ENCODE assay signal across 10 cellular contexts in the genomic region with DNA sequence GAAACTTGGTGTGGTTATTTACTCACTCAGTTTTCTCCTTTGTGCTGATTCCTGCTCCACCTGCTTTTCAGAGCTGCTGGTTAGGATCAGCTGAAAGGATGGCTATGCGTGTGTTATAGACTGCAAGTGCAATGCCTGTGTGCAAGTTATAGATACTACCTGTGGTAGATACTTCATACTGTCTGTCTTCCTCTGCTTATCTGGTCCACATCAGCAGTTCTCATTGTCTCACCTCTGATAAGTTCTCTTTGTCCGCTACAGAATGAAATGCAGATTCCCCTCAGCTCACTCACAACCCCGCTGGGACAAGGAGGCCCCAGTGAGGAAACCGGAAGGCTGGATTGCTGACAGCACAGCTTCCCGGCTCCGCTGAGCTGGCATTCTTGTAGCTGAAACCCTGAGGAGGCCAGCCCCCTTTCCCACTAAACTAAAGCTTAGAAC. TPM values are rescaled to one million over a fixed set of nuclear protein-coding genes. Genes with fewer than 3 reads are reported as not detected.
DNase-seq lines count a peak whose midpoint lies in the region; ATAC-seq, FAIRE-seq and TF ChIP-seq lines count a peak whose summit lies in the region.
"Had no signal": no experiment of that assay in that cellular context is flagged by ENCODE, and none has a peak within 500 bp of the region (broad histone marks: within the 10 kb centered on the region; RNA-seq: fewer than 3 reads in every experiment).

No MANE protein-coding gene starts in this region.

- H3K9me3 Mint-ChIP-seq in activated naive CD8-positive, alpha-beta T cell treated with anti-CD3 and anti-CD28 coated beads, Interleukin-2, amount 50 U/mL, for 24 hours = no peaks in the 10 kb centered on the region

- 52 to 62% methylated on average over 3 to 6 of the region's 6 CpGs for WGBS in transverse colon (ENCODE audit: low coverage in 1 of 2), 2 donors

- no peaks in the 10 kb centered on the region for H3K36me3 Mint-ChIP-seq in activated naive CD8-positive, alpha-beta T cell treated with anti-CD3 and anti-CD28 coated beads, Interleukin-2, amount 50 U/mL, for 24 hours (ENCODE audit: low read depth)

- peak; percentile 88 for DNase-seq in NB4 (ENCODE audit: low read depth)
- peak; percentile 49 for DNase-seq in ecto neural progenitor cell (ENCODE audit: low spot score)
- DNase-seq in medulla oblongata (ENCODE audit: extremely low spot score) = peak; percentile 48
- peak; percentile 49 for DNase-seq in transverse colon
- DNase-seq in D721Med (ENCODE audit: insufficient read length, low spot score) = no peak
- no peak for DNase-seq in NCI-H446 treated with DMSO at 0.1 percent for 48 hours (lab: John Stamatoyannopoulos, UW)
- no peak for DNase-seq in activated naive CD8-positive, alpha-beta T cell treated with anti-CD3 and anti-CD28 coated beads, Interleukin-2, amount 50 U/mL, for 24 hours
- DNase-seq: effector CD4-positive, alpha-beta T cell had no signal

- no peaks in the 10 kb centered on the region for H3K36me3 ChIP-seq in transverse colon

- peaks cover 16% of the 10 kb centered on the region for H3K4me1 Mint-ChIP-seq in activated naive CD8-positive, alpha-beta T cell treated with anti-CD3 and anti-CD28 coated beads, Interleukin-2, amount 50 U/mL, for 24 hours

- H3K4me3 ChIP-seq in NB4 (ENCODE audit: low read depth, low read length) = peak overlapping the region; percentile 57
- H3K4me3 ChIP-seq in transverse colon = no peak overlapping the region

- H3K27me3 Mint-ChIP-seq in activated naive CD8-positive, alpha-beta T cell treated with anti-CD3 and anti-CD28 coated beads, Interleukin-2, amount 50 U/mL, for 24 hours = peaks cover 2% of the 10 kb centered on the region

- in situ Hi-C loops in transverse colon (cut with MboI; ENCODE audit: low pct_ligation_motif_present in 1 of 4, low pct_unique_long_range_greater_than_20kb in 1 of 4, low sequenced_read_pairs in 3 of 4) = no loop called here

- peak overlapping the region; percentile 52 to 84 (median 80) for H3K27ac ChIP-seq in transverse colon

- ATAC-seq in activated naive CD8-positive, alpha-beta T cell treated with anti-CD3 and anti-CD28 coated beads, Interleukin-2, amount 50 U/mL, for 24 hours = no peak
- ATAC-seq in activated CD4-positive, CD25-positive, alpha-beta regulatory T cell treated with anti-CD3 and anti-CD28 coated beads, Interleukin-2, amount 50 U/mL, for 24 hours = no peak

- H3K27ac Mint-ChIP-seq in activated naive CD8-positive, alpha-beta T cell treated with anti-CD3 and anti-CD28 coated beads, Interleukin-2, amount 50 U/mL, for 24 hours = no peak overlapping the region

- H3K27me3 ChIP-seq in transverse colon = no peaks in the 10 kb centered on the region

- TF ChIP-seq POLR2A in NB4 (IDR thresholded peaks at IDR 0.05; ENCODE audit: extremely low read depth, insufficient read length) (no peak), transverse colon (IDR thresholded peaks at IDR 0.05) (no peak)

- H3K4me3 Mint-ChIP-seq in activated naive CD8-positive, alpha-beta T cell treated with anti-CD3 and anti-CD28 coated beads, Interleukin-2, amount 50 U/mL, for 24 hours = no peak overlapping the region

- peaks cover 2 to 33% (median 16%) of the 10 kb centered on the region in 4 donors for H3K4me1 ChIP-seq in transverse colon

- intact Hi-C loops in transverse colon (cut with DNase I; ENCODE audit: low total_unique reads) = no loop called here

- no peak for FAIRE-seq in D721Med (lab: Jason Lieb, UNC)
- FAIRE-seq: RCC 7860 had no signal

- TF ChIP-seq CTCF in NB4 (IDR thresholded peaks at IDR 0.05; ENCODE audit: low read depth, low read length) = no peak
- no peak for TF ChIP-seq CTCF in transverse colon (IDR thresholded peaks at IDR 0.05)
- TF ChIP-seq CTCF in D721Med (IDR thresholded peaks at IDR 0.05; ENCODE audit: insufficient read depth, missing control alignments) = no peak

- TF ChIP-seq EP300 in transverse colon (IDR thresholded peaks at IDR 0.05; ENCODE audit: low read depth) = no peak

- H3K9me3 ChIP-seq in transverse colon = no peaks in the 10 kb centered on the region

RNA-seq across cellular contexts. Expression of gene LYVE1, which starts 37.5 kb away (rescaled TPM):
- 10 to 100 TPM in 3 of 4 donors, 1 to 10 TPM in 1; 8.2 to 41.6 (median 31.7) TPM for total RNA-seq in transverse colon

Comparison
In these comparisons a context has a peak if more than half of its experiments do, and no peak if none do; other contexts are left out.
1. DNase-seq: peak in NB4 (single experiment), ecto neural progenitor cell (single experiment), medulla oblongata (single experiment) and transverse colon (single experiment); none in D721Med (single experiment), NCI-H446 treated with DMSO at 0.1 percent for 48 hours (single experiment) and activated naive CD8-positive, alpha-beta T cell treated with anti-CD3 and anti-CD28 coated beads, Interleukin-2, amount 50 U/mL, for 24 hours (single experiment).